Comparison of ENCODE assay signal across 9 cellular contexts in genomic region chr1:108590436-108590835, GRCh38. TPM values are rescaled to one million over a fixed set of nuclear protein-coding genes. Genes with fewer than 3 reads are reported as not detected.
A peak's percentile ranks its signal among the peaks of the same experiment; 100 is the strongest.
DNase-seq lines count a peak whose midpoint lies in the region; ATAC-seq and TF ChIP-seq lines count a peak whose summit lies in the region.
"Had no signal": no experiment of that assay in that cellular context is flagged by ENCODE, and none has a peak within 500 bp of the region (broad histone marks: within the 10 kb centered on the region; RNA-seq: fewer than 3 reads in every experiment).

No MANE protein-coding gene starts in this region.

- no peaks in the 10 kb centered on the region for H3F3A ChIP-seq in neural progenitor cell (ENCODE audit: low read depth)

- ATAC-seq in natural killer cell (peak in 2 of 3 donors; percentile 7 to 15), GM21786 (IDR thresholded peaks at IDR 0.05; ENCODE audit: unreplicated experiment) (no peak)

- no peaks in the 10 kb centered on the region for H3K36me3 Mint-ChIP-seq in natural killer cell
- no peaks in the 10 kb centered on the region for H3K36me3 Mint-ChIP-seq in neural progenitor cell

- no peaks in the 10 kb centered on the region for H3K27me3 ChIP-seq in BLaER1 treated with 17β-estradiol and CSF1 and Interleukin-3, amounts not matched to agents 10 nM and 100 nM
- H3K27me3 ChIP-seq in SJSA1 (replicated peaks) (no peaks in the 10 kb centered on the region), esophagus muscularis mucosa (no peaks in the 10 kb centered on the region), neural progenitor cell (no peaks in the 10 kb centered on the region)
- H3K27me3 ChIP-seq: body of pancreas had no signal

- H3K4me1 Mint-ChIP-seq in natural killer cell (peaks cover 54 to 58% of the 10 kb centered on the region in 2 donors), neural progenitor cell (peaks cover 5% of the 10 kb centered on the region)

- H3K27me3 Mint-ChIP-seq in natural killer cell (ENCODE audit: low read depth in 2 of 2), result no peaks in the 10 kb centered on the region
- no peaks in the 10 kb centered on the region for H3K27me3 Mint-ChIP-seq in neural progenitor cell (ENCODE audit: insufficient read depth, low read depth)

- intact Hi-C loops in esophagus muscularis mucosa (cut with DNase I), result no loop called here
- intact Hi-C loops in natural killer cell (cut with micrococcal nuclease), result loop anchor here (2.0 to 5.0 kb wide), 2 partner anchors 20 to 763 kb away; no protein-coding TSS in a partner anchor

- peaks cover 16 to 64% (median 45%) of the 10 kb centered on the region in 10 experiments for H3K4me1 ChIP-seq in BLaER1 treated with 17β-estradiol and CSF1 and Interleukin-3, amounts not matched to agents 10 nM and 100 nM
- H3K4me1 ChIP-seq in SJSA1 (replicated peaks), result peaks cover 49% of the 10 kb centered on the region
- peaks cover 27 to 52% (median 46%) of the 10 kb centered on the region in 4 donors for H3K4me1 ChIP-seq in esophagus muscularis mucosa
- no peaks in the 10 kb centered on the region for H3K4me1 ChIP-seq in neural progenitor cell

- H2AFZ ChIP-seq in neural progenitor cell (replicated peaks), result no peak overlapping the region

- no peak for TF ChIP-seq EP300 in esophagus muscularis mucosa (IDR thresholded peaks at IDR 0.05)

- H3K4me3 ChIP-seq in BLaER1 treated with 17β-estradiol and CSF1 and Interleukin-3, amounts not matched to agents 10 nM and 100 nM, result 0 out of 20 replicates have a peak overlapping the region, but pooled peaks of 1 of the 10 experiments have one; percentile 10
- H3K4me3 ChIP-seq in SJSA1 (no peak overlapping the region), esophagus muscularis mucosa (no peak overlapping the region), neural progenitor cell (no peak overlapping the region)
- H3K4me3 ChIP-seq: body of pancreas had no signal

- TF ChIP-seq CTCF in esophagus muscularis mucosa (IDR thresholded peaks at IDR 0.05) (no peak), natural killer cell (IDR thresholded peaks at IDR 0.05) (no peak), neural progenitor cell (IDR thresholded peaks at IDR 0.05) (no peak)

- H3K36me3 ChIP-seq in BLaER1 treated with 17β-estradiol and CSF1 and Interleukin-3, amounts not matched to agents 10 nM and 100 nM, result peaks cover 0 to 14% (median 8%) of the 10 kb centered on the region in 11 experiments; a peak in 7 of 22 replicates
- no peaks in the 10 kb centered on the region for H3K36me3 ChIP-seq in SJSA1
- no peaks in the 10 kb centered on the region for H3K36me3 ChIP-seq in esophagus muscularis mucosa
- H3K36me3 ChIP-seq in neural progenitor cell, result no peaks in the 10 kb centered on the region

- peak overlapping the region; percentile 23 to 83 (median 69); a peak in 20 of 22 replicates for H3K27ac ChIP-seq in BLaER1 treated with 17β-estradiol and CSF1 and Interleukin-3, amounts not matched to agents 10 nM and 100 nM
- H3K27ac ChIP-seq in SJSA1 (peak overlapping the region; percentile 89), esophagus muscularis mucosa (replicated peaks in 1 of 4) (peak overlapping the region; percentile 48 to 74 (median 61)), neural progenitor cell (no peak overlapping the region)

- TF ChIP-seq POLR2A in esophagus muscularis mucosa (IDR thresholded peaks at IDR 0.05; ENCODE audit: low read depth), result no peak

- H3K79me2 ChIP-seq in neural progenitor cell (ENCODE audit: low read depth), result peaks cover 3% of the 10 kb centered on the region

- H3K4me3 Mint-ChIP-seq in natural killer cell, result no peak overlapping the region
- H3K4me3 Mint-ChIP-seq in neural progenitor cell, result no peak overlapping the region

- peaks cover 0 to 26% (median 14%) of the 10 kb centered on the region in 11 experiments; a peak in 16 of 22 replicates for H3K9me3 ChIP-seq in BLaER1 treated with 17β-estradiol and CSF1 and Interleukin-3, amounts not matched to agents 10 nM and 100 nM (replicated peaks in 1 of 11)
- H3K9me3 ChIP-seq in SJSA1 (replicated peaks) (no peaks in the 10 kb centered on the region), esophagus muscularis mucosa (no peaks in the 10 kb centered on the region), neural progenitor cell (ENCODE audit: low read depth) (no peaks in the 10 kb centered on the region)
- H3K9me3 ChIP-seq: body of pancreas had no signal

- peak overlapping the region in 4 of 11 experiments; percentile 7 to 54 (median 32); a peak in 4 of 22 replicates for H3K9ac ChIP-seq in BLaER1 treated with 17β-estradiol and CSF1 and Interleukin-3, amounts not matched to agents 10 nM and 100 nM
- H3K9ac ChIP-seq in neural progenitor cell, result no peak overlapping the region

- DNase-seq in SJSA1 (ENCODE audit: low read depth in 1 of 2, low spot score in 2 of 2) (no peak), esophagus muscularis mucosa (ENCODE audit: extremely low spot score) (no peak), natural killer cell (no peak), NCI-H2107 (lab: John Stamatoyannopoulos, UW) (no peak), NCI-H510A treated with DMSO at 0.1 percent for 48 hours (lab: John Stamatoyannopoulos, UW) (no peak), neural progenitor cell (ENCODE audit: low spot score) (no peak)

- peak overlapping the region in 10 of 11 experiments; percentile 26 to 77 (median 68); a peak in 18 of 22 replicates for H3K4me2 ChIP-seq in BLaER1 treated with 17β-estradiol and CSF1 and Interleukin-3, amounts not matched to agents 10 nM and 100 nM
- no peak overlapping the region for H3K4me2 ChIP-seq in neural progenitor cell

- peak overlapping the region; percentile 88 to 91 for H3K27ac Mint-ChIP-seq in natural killer cell
- H3K27ac Mint-ChIP-seq in neural progenitor cell, result no peak overlapping the region

- H3K9me3 Mint-ChIP-seq in natural killer cell (no peaks in the 10 kb centered on the region), neural progenitor cell (peaks cover 3% of the 10 kb centered on the region)

- WGBS in esophagus muscularis mucosa, result 5% methylated on average over 2 of the region's 2 CpGs

- peaks cover 0 to 96% (median 0%) of the 10 kb centered on the region in 11 experiments; a peak in 4 of 22 replicates for H4K20me1 ChIP-seq in BLaER1 treated with 17β-estradiol and CSF1 and Interleukin-3, amounts not matched to agents 10 nM and 100 nM
- H4K20me1 ChIP-seq in neural progenitor cell (ENCODE audit: low read depth), result no peaks in the 10 kb centered on the region

RNA-seq across cellular contexts. Expression of gene EEIG2, which starts 30.5 kb away (rescaled TPM):
- 25.8 and 32.3 TPM in 2 replicates for total RNA-seq in SJSA1 (2014; rRNA removed; shearing (Covaris generic))
- 10 to 100 TPM; 11.6 to 17.2 (median 14.4) TPM for total RNA-seq in esophagus muscularis mucosa
- total RNA-seq in natural killer cell, result 10 to 100 TPM; 18.2 to 23.9 (median 20.3) TPM
- 6.6 and 8.8 TPM in 2 replicates for total RNA-seq in neural progenitor cell (ENCODE audit: low replicate concordance)
